Comparison of ENCODE assay signal across 20 cellular contexts in the genomic region with DNA sequence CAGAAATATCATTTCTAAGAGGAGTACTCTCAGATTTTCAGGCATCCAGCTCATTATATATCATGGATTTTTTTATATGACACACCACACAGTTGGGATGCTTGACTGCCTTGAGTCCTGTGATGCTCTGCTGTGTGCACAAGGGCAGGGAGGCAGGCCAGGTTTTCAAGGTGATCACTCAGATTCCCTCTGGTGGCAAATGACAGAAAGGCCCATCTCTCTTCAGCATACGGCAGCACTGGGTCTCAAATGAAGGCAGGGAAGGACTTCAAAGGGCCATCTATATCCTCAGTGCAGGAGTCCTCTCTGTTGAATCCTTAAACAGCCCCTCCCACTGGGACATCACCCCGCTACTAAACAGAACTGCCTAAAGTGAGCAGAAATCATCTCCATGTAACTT. TPM values are rescaled to one million over a fixed set of nuclear protein-coding genes. Genes with fewer than 3 reads are reported as not detected.
DNase-seq lines count a peak whose midpoint lies in the region; ATAC-seq, FAIRE-seq and TF ChIP-seq lines count a peak whose summit lies in the region.
"Had no signal": no experiment of that assay in that cellular context is flagged by ENCODE, and none has a peak within 500 bp of the region (broad histone marks: within the 10 kb centered on the region; RNA-seq: fewer than 3 reads in every experiment).

No MANE protein-coding gene starts in this region.

- H3K36me3 Mint-ChIP-seq in GM23338 (ENCODE audit: low read depth) (peaks cover 14% of the 10 kb centered on the region; the same call in 2 of the 3 replicates), WTC11 (peaks cover 27% of the 10 kb centered on the region)
- H3K36me3 Mint-ChIP-seq: IgD-negative memory B cell had no signal

- H3K27ac Mint-ChIP-seq in GM23338 (no peak overlapping the region), WTC11 (no peak overlapping the region)
- H3K27ac Mint-ChIP-seq: CD8-positive, alpha-beta T cell; IgD-negative memory B cell had no signal

- no peak for FAIRE-seq in A549 (lab: Jason Lieb, UNC)
- FAIRE-seq: A204.1, D721Med, G401.6, GM12891, GM19239, H54 had no signal

- TF ChIP-seq EP300 in A549 (IDR thresholded peaks at IDR 0.05): no peak

- H3K4me3 Mint-ChIP-seq in GM23338 (no peak overlapping the region), WTC11 (no peak overlapping the region)
- H3K4me3 Mint-ChIP-seq: CD14-positive monocyte; CD8-positive, alpha-beta T cell; IgD-negative memory B cell had no signal

- H4K20me1 ChIP-seq in GM23338 (replicated peaks; ENCODE audit: insufficient read depth): 0 out of 2 replicates have a peak, but pooled peaks cover 4% of the 10 kb centered on the region

- POLR2A ChIA-PET in A549 (lab: Yijun Ruan, JAX) (no interaction called here), WTC11 (lab: Charles Lee) (no interaction called here)

- H3F3A ChIP-seq in GM23338 (replicated peaks; ENCODE audit: low read depth): no peaks in the 10 kb centered on the region

- CTCF ChIA-PET in A549 (lab: Yijun Ruan, JAX) (interaction anchor here (0.9 to 1.6 kb wide), 5 partner anchors 18 to 385 kb away, joined by 3 to 6 read pairs (median 3); no protein-coding TSS in a partner anchor), WTC11 (lab: Charles Lee) (interaction anchor here (0.6 to 1.5 kb wide), 5 partner anchors 11 to 529 kb away, joined by 3 to 5 read pairs (median 3); no protein-coding TSS in a partner anchor)

- H3K4me1 ChIP-seq in A549 (no peaks in the 10 kb centered on the region), GM23338 (ENCODE audit: insufficient read depth) (no peaks in the 10 kb centered on the region)

- WGBS in A549 (ENCODE audit: missing lambda C conversion rate): 87% methylated on average over 2 of the region's 2 CpGs

- H3K4me2 ChIP-seq in A549 (no peak overlapping the region), GM23338 (no peak overlapping the region)

- ATAC-seq in A549: peak; percentile 60 to 76; a peak in 5 of 6 replicates
- peak; percentile 63 for ATAC-seq in GM23338
- ATAC-seq in WTC11: peak; percentile 72
- ATAC-seq in GM19324 (IDR thresholded peaks at IDR 0.05; ENCODE audit: low FRiP score, unreplicated experiment): no peak
- no peak for ATAC-seq in HG02981 (IDR thresholded peaks at IDR 0.05; ENCODE audit: unreplicated experiment)
- ATAC-seq: CD8-positive, alpha-beta T cell had no signal

- no peaks in the 10 kb centered on the region for H3K9me2 ChIP-seq in GM23338 (ENCODE audit: insufficient read depth)

- DNase-seq in A549 (ENCODE audit: low read depth in 1 of 2, low spot score in 1 of 2) (peak in 1 of 2 experiments; percentile 18), GM23338 (ENCODE audit: low spot score) (peak; percentile 34), WTC11 (ENCODE audit: low spot score) (no peak), iPS-NIHi11 (ENCODE audit: low spot score) (peak; percentile 20), NAMALWA (ENCODE audit: low spot score) (no peak)
- DNase-seq: CD8-positive, alpha-beta T cell; COR-L47; DMS153; DMS79 treated with DMSO at 0.1 percent for 48 hours; EL had no signal

- TF ChIP-seq CTCF in A549 (IDR thresholded peaks at IDR 0.05) (no peak), GM23338 (conservative IDR thresholded peaks at IDR 0.05; ENCODE audit: low read depth in 2 of 2) (0 out of 4 replicates have a peak, but pooled peaks have one; percentile 16 to 23), WTC11 (IDR thresholded peaks at IDR 0.05) (no peak)

- H3K4me3 ChIP-seq in A549 (no peak overlapping the region), GM23338 (no peak overlapping the region)

- no peaks in the 10 kb centered on the region for H3K4me1 Mint-ChIP-seq in GM23338
- no peaks in the 10 kb centered on the region for H3K4me1 Mint-ChIP-seq in WTC11
- H3K4me1 Mint-ChIP-seq: IgD-negative memory B cell had no signal

- no peaks in the 10 kb centered on the region for H3K79me2 ChIP-seq in GM23338 (replicated peaks; ENCODE audit: insufficient read depth)

- TF ChIP-seq RAD21 in A549 (conservative IDR thresholded peaks at IDR 0.05 in 1 of 2, IDR thresholded peaks at IDR 0.05 in 1 of 2): no peak

- no peaks in the 10 kb centered on the region for H3K27me3 ChIP-seq in GM23338 (ENCODE audit: insufficient read depth)

- no peaks in the 10 kb centered on the region for H3K9me3 Mint-ChIP-seq in GM23338
- no peaks in the 10 kb centered on the region for H3K9me3 Mint-ChIP-seq in WTC11
- H3K9me3 Mint-ChIP-seq: CD14-positive monocyte; CD8-positive, alpha-beta T cell; IgD-negative memory B cell had no signal

- no peaks in the 10 kb centered on the region; the same call in 1 of the 2 replicates for H3K36me3 ChIP-seq in GM23338 (ENCODE audit: insufficient read depth)

- peaks cover 3% of the 10 kb centered on the region for H3K27me3 Mint-ChIP-seq in GM23338 (ENCODE audit: insufficient read depth, low read depth, poor library complexity)
- H3K27me3 Mint-ChIP-seq in WTC11 (ENCODE audit: low read depth): no peaks in the 10 kb centered on the region
- H3K27me3 Mint-ChIP-seq: IgD-negative memory B cell had no signal

- no peak overlapping the region for H3K27ac ChIP-seq in A549
- no peak overlapping the region for H3K27ac ChIP-seq in GM23338 (ENCODE audit: low read depth)

- H2AFZ ChIP-seq in GM23338: no peak overlapping the region

- TF ChIP-seq POLR2A in A549 (IDR thresholded peaks at IDR 0.05; ENCODE audit: low read length): no peak

- H3K9me3 ChIP-seq in A549: no peaks in the 10 kb centered on the region

TF ChIP-seq in A549, 52 proteins besides CTCF, POLR2A, EP300 and RAD21:
- no peak for TF ChIP-seq KDM5A (IDR thresholded peaks at IDR 0.05)
TF ChIP-seq in A549: peak in this region for 0.

TF ChIP-seq in GM23338, 12 proteins besides CTCF, POLR2A, EP300 and RAD21 (continues in another document):
- TF ChIP-seq EZH2 (IDR thresholded peaks at IDR 0.05; ENCODE audit: low read depth, unreplicated experiment): no peak
- no peak for TF ChIP-seq ZNF114 (CRISPR knock-in tag; IDR thresholded peaks at IDR 0.05)
- TF ChIP-seq EZH2phosphoT487 (IDR thresholded peaks at IDR 0.05; ENCODE audit: unreplicated experiment): no peak
- TF ChIP-seq NANOG (IDR thresholded peaks at IDR 0.05; ENCODE audit: borderline replicate concordance): no peak
- TF ChIP-seq STAT1 (IDR thresholded peaks at IDR 0.05; ENCODE audit: unreplicated experiment): no peak
- no peak for TF ChIP-seq JUNB (IDR thresholded peaks at IDR 0.05; ENCODE audit: unreplicated experiment)
- TF ChIP-seq CREB1 (CRISPR knock-in tag; IDR thresholded peaks at IDR 0.05; ENCODE audit: low read depth): no peak

TF ChIP-seq in WTC11, 78 proteins besides CTCF, POLR2A, EP300 and RAD21 (continues in another document):
- TF ChIP-seq EMX1 (CRISPR knock-in tag; IDR thresholded peaks at IDR 0.05) (no peak), NR1H2 (CRISPR knock-in tag; IDR thresholded peaks at IDR 0.05) (no peak)
- TF ChIP-seq, protein P1, sequence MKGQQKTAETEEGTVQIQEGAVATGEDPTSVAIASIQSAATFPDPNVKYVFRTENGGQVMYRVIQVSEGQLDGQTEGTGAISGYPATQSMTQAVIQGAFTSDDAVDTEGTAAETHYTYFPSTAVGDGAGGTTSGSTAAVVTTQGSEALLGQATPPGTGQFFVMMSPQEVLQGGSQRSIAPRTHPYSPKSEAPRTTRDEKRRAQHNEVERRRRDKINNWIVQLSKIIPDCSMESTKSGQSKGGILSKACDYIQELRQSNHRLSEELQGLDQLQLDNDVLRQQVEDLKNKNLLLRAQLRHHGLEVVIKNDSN (CRISPR knock-in tag; IDR thresholded peaks at IDR 0.05): no peak
- TF ChIP-seq, protein P2, sequence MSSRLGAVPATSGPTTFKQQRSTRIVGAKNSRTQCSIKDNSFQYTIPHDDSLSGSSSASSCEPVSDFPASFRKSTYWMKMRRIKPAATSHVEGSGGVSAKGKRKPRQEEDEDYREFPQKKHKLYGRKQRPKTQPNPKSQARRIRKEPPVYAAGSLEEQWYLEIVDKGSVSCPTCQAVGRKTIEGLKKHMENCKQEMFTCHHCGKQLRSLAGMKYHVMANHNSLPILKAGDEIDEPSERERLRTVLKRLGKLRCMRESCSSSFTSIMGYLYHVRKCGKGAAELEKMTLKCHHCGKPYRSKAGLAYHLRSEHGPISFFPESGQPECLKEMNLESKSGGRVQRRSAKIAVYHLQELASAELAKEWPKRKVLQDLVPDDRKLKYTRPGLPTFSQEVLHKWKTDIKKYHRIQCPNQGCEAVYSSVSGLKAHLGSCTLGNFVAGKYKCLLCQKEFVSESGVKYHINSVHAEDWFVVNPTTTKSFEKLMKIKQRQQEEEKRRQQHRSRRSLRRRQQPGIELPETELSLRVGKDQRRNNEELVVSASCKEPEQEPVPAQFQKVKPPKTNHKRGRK (CRISPR knock-in tag; IDR thresholded peaks at IDR 0.05; ENCODE audit: borderline replicate concordance): no peak

RNA-seq across cellular contexts. Expression of a gene that starts 54.8 kb away (rescaled TPM):
- polyA plus RNA-seq in A549 (2011; rRNA removed) (26.9 and 27.6 TPM in 2 replicates), A549 (2017; fragmentation: RNase III; extraction: RNeasy Plus Mini Kit Qiagen cat#74134 plus additional on column Dnase treatment) (6.2 to 7.1 TPM (median 6.7 TPM) in 3 replicates), GM23338 (2016; fragmentation: Nextera tagmentation; extraction: Ambion mirVana) (6.4 and 7.9 TPM in 2 replicates)
- polyA plus RNA-seq in A549 (2012; cell fraction: cytosol; rRNA removed): 6.4 and 7.2 TPM in 2 replicates
- polyA plus RNA-seq in A549 (2012; cell fraction: nucleus; rRNA removed): 9.0 and 11.7 TPM in 2 replicates
- 45.7 and 64.6 TPM in 2 replicates for polyA minus RNA-seq in A549 (2011; rRNA and poly(A)+ RNA removed)
- 20.8 and 28.8 TPM in 2 replicates for total RNA-seq in GM23338 (2014; rRNA removed; shearing (Covaris generic))
- total RNA-seq in WTC11 (2021): 22.5 to 25.3 TPM (median 22.9 TPM) in 3 replicates
- polyA plus RNA-seq: CD14-positive monocyte had no signal

Comparison
In these comparisons a context has a peak if more than half of its experiments do, and no peak if none do; other contexts are left out.
1. ATAC-seq: peak in A549 (2 of 2), GM23338 (single experiment) and WTC11 (single experiment); none in GM19324 (single experiment) and HG02981 (single experiment).
2. DNase-seq: peak in GM23338 (single experiment) and iPS-NIHi11 (single experiment); none in WTC11 (single experiment) and NAMALWA (single experiment).
3. CTCF ChIP-seq: peak in GM23338 (2 of 2); none in A549 (single experiment) and WTC11 (single experiment).